ENCODE assay signal across 17 cellular contexts in the genomic region with DNA sequence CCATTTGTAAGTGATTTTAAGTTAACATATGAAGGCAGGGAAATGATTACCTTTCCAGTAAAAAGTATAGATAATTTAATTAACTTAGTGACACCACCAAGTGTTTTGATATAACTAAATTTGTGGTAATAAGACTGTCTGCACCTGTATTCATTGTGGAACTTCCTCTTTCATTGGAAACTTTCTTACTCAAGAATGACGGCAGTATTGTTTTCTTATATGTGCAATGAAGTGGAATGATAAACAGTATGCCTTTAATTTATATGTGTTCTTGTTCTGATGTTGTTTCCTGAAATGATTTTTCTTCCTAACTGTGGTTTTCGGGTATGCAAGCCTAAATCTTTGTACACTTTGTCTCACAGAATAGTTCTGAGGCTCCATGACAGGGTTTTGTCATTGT. TPM values are rescaled to one million over a fixed set of nuclear protein-coding genes. Genes with fewer than 3 reads are reported as not detected.
DNase-seq lines count a peak whose midpoint lies in the region; ATAC-seq and TF ChIP-seq lines count a peak whose summit lies in the region.
"Had no signal": no experiment of that assay in that cellular context is flagged by ENCODE, and none has a peak within 500 bp of the region (broad histone marks: within the 10 kb centered on the region; RNA-seq: fewer than 3 reads in every experiment).

No MANE protein-coding gene starts in this region.

- H3K79me2 ChIP-seq in smooth muscle cell (ENCODE audit: low read depth) = no peaks in the 10 kb centered on the region

- no peak overlapping the region for H3K4me3 ChIP-seq in smooth muscle cell
- no peak overlapping the region for H3K4me3 ChIP-seq in coronary artery
- H3K4me3 ChIP-seq: prostate gland had no signal

- no peaks in the 10 kb centered on the region for H3F3A ChIP-seq in smooth muscle cell (ENCODE audit: low read depth)

- 91% methylated on average over 2 of the region's 2 CpGs for WGBS in smooth muscle cell (ENCODE audit: low lambda C conversion rate)

- H4K20me1 ChIP-seq in smooth muscle cell (ENCODE audit: low read depth) = no peaks in the 10 kb centered on the region

- H3K4me2 ChIP-seq in smooth muscle cell = no peak overlapping the region

- TF ChIP-seq CTCF in smooth muscle cell (IDR thresholded peaks at IDR 0.05; ENCODE audit: borderline replicate concordance, insufficient read depth, poor library complexity, severe bottlenecking) (no peak), coronary artery (IDR thresholded peaks at IDR 0.05) (no peak)

- H3K27me3 ChIP-seq in smooth muscle cell (ENCODE audit: low read depth) = no peaks in the 10 kb centered on the region

- H3K4me1 ChIP-seq in smooth muscle cell (ENCODE audit: low read depth) = no peaks in the 10 kb centered on the region
- H3K4me1 ChIP-seq: prostate gland had no signal

- H3K27ac ChIP-seq in smooth muscle cell (ENCODE audit: low read depth) = no peak overlapping the region
- no peak overlapping the region for H3K27ac ChIP-seq in coronary artery
- H3K27ac ChIP-seq: prostate gland had no signal

- H3K9ac ChIP-seq in smooth muscle cell (ENCODE audit: low read depth) = no peak overlapping the region

- no peaks in the 10 kb centered on the region for H3K9me3 ChIP-seq in smooth muscle cell (replicated peaks; ENCODE audit: low read depth)
- H3K9me3 ChIP-seq: prostate gland had no signal

- H2AFZ ChIP-seq in smooth muscle cell (ENCODE audit: low read depth) = no peak overlapping the region

- peak; percentile 72 for ATAC-seq in GM19372 (IDR thresholded peaks at IDR 0.05; ENCODE audit: low read depth, unreplicated experiment)
- ATAC-seq in HG02678 (IDR thresholded peaks at IDR 0.05; ENCODE audit: unreplicated experiment) = peak; percentile 69
- peak; percentile 76 for ATAC-seq in HG03469 (IDR thresholded peaks at IDR 0.05; ENCODE audit: unreplicated experiment)
- ATAC-seq: HCT116; stimulated activated naive CD8-positive, alpha-beta T cell treated with anti-CD3 and anti-CD28 coated beads, Interleukin-15, Interleukin-2, amounts not matched to agents 100 U/mL and 50 U/mL, for 24 hours had no signal

- DNase-seq in GF-D8 (lab: John Stamatoyannopoulos, UW) (peak; percentile 49), T-helper 1 cell (no peak), smooth muscle cell (lab: John Stamatoyannopoulos, UW; ENCODE audit: unreplicated experiment) (no peak), coronary artery (ENCODE audit: low spot score) (no peak), NCI-H2196 treated with DMSO at 0.1 percent for 48 hours (lab: John Stamatoyannopoulos, UW; ENCODE audit: unreplicated experiment) (no peak)
- DNase-seq: activated CD8-positive, alpha-beta memory T cell treated with anti-CD3 and anti-CD28 coated beads, Interleukin-2, amount 50 U/mL, for 48 hours; Calu3; dermis blood vessel endothelial cell; NCI-H146; NCI-H774; SIG-M5; stimulated activated naive CD8-positive, alpha-beta T cell treated with anti-CD3 and anti-CD28 coated beads, Interleukin-15, Interleukin-2, amounts not matched to agents 100 U/mL and 50 U/mL, for 24 hours had no signal

- H3K36me3 ChIP-seq in smooth muscle cell (ENCODE audit: low read depth) = peaks cover 5% of the 10 kb centered on the region
- H3K36me3 ChIP-seq: prostate gland had no signal

RNA-seq across cellular contexts. Expression of gene CASD1, which starts 46.4 kb away (rescaled TPM):
- 29.9 and 33.6 TPM in 2 replicates for total RNA-seq in smooth muscle cell
- 8.0 and 9.8 TPM in 2 replicates for polyA plus RNA-seq in smooth muscle cell
